In the genomic region with DNA sequence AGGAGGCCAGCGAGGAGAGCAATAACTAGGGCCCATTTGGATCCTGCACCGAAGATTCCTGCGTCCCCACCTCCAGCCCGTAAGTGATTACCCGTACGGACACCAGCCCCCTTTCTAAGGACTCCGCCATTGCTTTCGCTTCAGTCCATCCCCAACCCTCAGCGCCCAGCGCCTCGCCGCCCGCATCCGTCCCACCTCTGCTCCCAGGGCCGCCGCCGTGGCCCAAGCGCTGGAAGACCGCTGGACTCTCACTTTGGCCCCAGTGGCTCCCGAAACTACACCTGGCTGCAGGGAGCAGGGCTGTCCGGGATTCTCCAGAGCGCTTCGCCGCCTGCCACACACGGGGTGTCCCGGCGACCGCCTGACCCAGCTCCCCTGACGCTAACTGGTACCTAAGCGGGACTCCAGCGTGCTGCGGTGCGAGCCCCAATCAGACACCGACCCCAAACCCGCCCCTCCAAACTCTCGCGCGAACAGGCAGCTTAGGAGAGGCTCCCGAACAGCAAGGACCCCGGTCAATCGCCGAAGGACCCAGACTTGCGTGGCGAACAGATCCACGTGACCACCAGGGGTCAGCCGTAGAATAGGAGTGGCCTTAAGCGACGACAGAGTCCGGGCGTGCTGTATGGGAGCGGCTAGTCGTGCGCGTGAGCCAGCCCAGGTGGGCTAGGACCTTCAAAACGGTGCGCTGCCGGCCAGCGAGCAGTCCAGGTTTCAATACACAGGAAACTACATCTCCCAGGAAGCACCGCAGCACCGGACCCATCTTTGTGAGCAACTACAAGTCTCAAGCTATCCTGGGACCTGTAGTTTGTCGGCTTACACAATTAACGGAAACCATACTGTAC, we compare ENCODE assay signal across 8 cellular contexts. TPM values are rescaled to one million over a fixed set of nuclear protein-coding genes. Genes with fewer than 3 reads are reported as not detected.
DNase-seq lines count a peak whose midpoint lies in the region; ATAC-seq and TF ChIP-seq lines count a peak whose summit lies in the region.

A gene (minus strand): TSS at position 363 of the 848 bp plus-strand sequence. CDS start 771 bp downstream, outside the sequence.

- intact Hi-C loops in left lung (cut with DNase I): no loop called here

- H3K27ac ChIP-seq in C4-2B: peak within 1 kb of the TSS; percentile 89
- peak within 1 kb of the TSS; percentile 90 to 95 for H3K27ac ChIP-seq in left lung

- no peaks in the 10 kb centered on the region for H3K9me3 ChIP-seq in left lung

- no peaks in the 10 kb centered on the region for H3K27me3 ChIP-seq in left lung

- H3K4me3 ChIP-seq in left lung: peak within 1 kb of the TSS; percentile 83 to 91

- TF ChIP-seq CTCF in C4-2B (conservative IDR thresholded peaks at IDR 0.05) (no peak; the same call in 1 of the 2 replicates), left lung (IDR thresholded peaks at IDR 0.05) (peak in 1 of 2 donors; percentile 20)

- H3K4me1 ChIP-seq in left lung: peaks cover 12 to 13% of the 10 kb centered on the region in 2 donors

- DNase-seq in NCI-H748 treated with DMSO at 0.1 percent for 48 hours (lab: John Stamatoyannopoulos, UW) (peak; percentile 99), dermis blood vessel endothelial cell (peak; percentile 99), left lung (peak; percentile 97)
- peak; percentile 85 to 92 for DNase-seq in activated CD4-positive, alpha-beta T cell treated with anti-CD3 and anti-CD28 coated beads, Interleukin-2, amount 50 U/mL, for 24 hours (ENCODE audit: low read depth in 1 of 2, low spot score in 1 of 2)
- DNase-seq in stimulated activated CD4-positive, alpha-beta T cell treated with anti-CD3 and anti-CD28 coated beads, Interleukin-2, amount 100 ng/mL, for 48 hours: peak; percentile 85 to 86

- ATAC-seq in GM19372 (IDR thresholded peaks at IDR 0.05; ENCODE audit: low read depth, unreplicated experiment): peak; percentile 92
- peak; percentile 77 for ATAC-seq in HG03558 (IDR thresholded peaks at IDR 0.05; ENCODE audit: extremely low read depth, unreplicated experiment)
- peak; percentile 94 for ATAC-seq in left lung

- peaks cover 0 to 50% of the 10 kb centered on the region in 2 donors for H3K36me3 ChIP-seq in left lung

RNA-seq across cellular contexts. Expression of the gene that starts here (rescaled TPM):
- total RNA-seq in dermis blood vessel endothelial cell: 80.0 and 94.8 TPM in 2 replicates
- 100 to 1,000 TPM; 135 to 152 TPM for total RNA-seq in left lung

Comparison
In these comparisons a context has a peak if more than half of its experiments do, and no peak if none do; other contexts are left out.
1. Peak in every context shown above with its lines: DNase-seq, ATAC-seq, H3K4me3 ChIP-seq and H3K27ac ChIP-seq.